In the genomic region with DNA sequence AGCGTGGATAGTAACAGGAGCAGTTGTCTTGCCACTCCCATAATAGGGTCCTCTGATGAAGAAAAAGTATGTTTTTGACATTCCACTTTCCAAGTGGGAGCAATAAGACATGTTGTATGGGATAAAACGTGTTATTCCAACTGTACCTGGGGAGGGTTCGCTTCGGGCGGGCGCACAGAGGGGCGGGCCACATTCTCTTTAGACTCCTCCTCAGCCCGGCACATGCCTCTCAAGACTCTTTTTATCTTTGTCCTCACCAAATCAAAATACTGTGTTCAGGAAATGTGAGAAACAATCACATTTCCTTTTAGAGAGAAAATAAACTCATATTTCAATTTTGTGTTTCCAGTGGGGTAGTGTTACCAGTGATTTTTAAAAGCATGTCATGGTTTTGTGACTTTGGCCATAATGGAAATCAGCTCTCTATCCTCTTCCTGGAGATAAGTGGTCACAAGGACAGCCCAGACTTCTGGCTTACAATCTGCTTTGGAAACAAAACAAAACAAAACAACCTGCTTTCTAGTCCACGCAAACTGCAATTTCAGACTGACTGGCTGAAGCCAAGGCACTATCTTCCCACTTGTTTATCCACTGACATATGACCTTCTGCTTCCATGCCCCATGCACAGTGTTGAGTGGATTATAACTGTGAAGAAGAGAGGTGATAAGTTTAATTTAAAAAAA, we compare ENCODE assay signal across 21 cellular contexts.
"Had no signal": no experiment of that assay in that cellular context is flagged by ENCODE, and none has a peak within 500 bp of the region (broad histone marks: within the 10 kb centered on the region; RNA-seq: fewer than 3 reads in every experiment).

No MANE protein-coding gene starts in this region.

- DNase-seq: activated CD4-positive, alpha-beta T cell treated with anti-CD3 and anti-CD28 coated beads for 1 hour; activated CD4-positive, alpha-beta T cell treated with anti-CD3 and anti-CD28 coated beads, Interleukin-2, amount 50 U/mL, for 4 hours; activated naive CD4-positive, alpha-beta T cell treated with anti-CD3 and anti-CD28 coated beads for 36 hours; activated naive CD8-positive, alpha-beta T cell treated with anti-CD3 and anti-CD28 coated beads, Interleukin-2, amount 50 U/mL, for 24 hours; activated T-cell treated with anti-CD3 and anti-CD28 coated beads for 4 hours; aorta; dorsolateral prefrontal cortex; islet precursor cell; mesenchymal stem cell; naive thymus-derived CD8-positive, alpha-beta T cell; stimulated activated CD4-positive, alpha-beta T cell treated with anti-CD3 and anti-CD28 coated beads, Interleukin-4, amount 100 ng/mL, for 4 hours; stimulated activated CD8-positive, alpha-beta memory T cell treated with anti-CD3 and anti-CD28 coated beads, Interleukin-4, amount 100 ng/mL, for 48 hours; stimulated activated naive CD4-positive, alpha-beta T cell treated with Interleukin-2 at 50 U/mL for 16 hours; substantia nigra; T1000 had no signal

- H3K9me3 Mint-ChIP-seq: activated naive CD4-positive, alpha-beta T cell treated with anti-CD3 and anti-CD28 coated beads for 36 hours; activated naive CD8-positive, alpha-beta T cell treated with anti-CD3 and anti-CD28 coated beads, Interleukin-2, amount 50 U/mL, for 24 hours; activated T-helper 17 cell treated with anti-CD3 and anti-CD28 coated beads, Interleukin-2, amount 50 U/mL, for 72 hours had no signal

- H3K9me3 ChIP-seq: neutrophil, tibial nerve had no signal

- H3K4me3 ChIP-seq: dorsolateral prefrontal cortex, hepatocyte, smooth muscle cell, tibial nerve had no signal

- H3K36me3 Mint-ChIP-seq: naive thymus-derived CD8-positive, alpha-beta T cell had no signal

- H3K4me1 Mint-ChIP-seq: activated naive CD8-positive, alpha-beta T cell treated with anti-CD3 and anti-CD28 coated beads, Interleukin-2, amount 50 U/mL, for 24 hours; activated T-helper 17 cell treated with anti-CD3 and anti-CD28 coated beads, Interleukin-2, amount 50 U/mL, for 72 hours; naive thymus-derived CD8-positive, alpha-beta T cell had no signal

- H3K27ac Mint-ChIP-seq: activated naive CD4-positive, alpha-beta T cell treated with anti-CD3 and anti-CD28 coated beads for 36 hours; activated naive CD8-positive, alpha-beta T cell treated with anti-CD3 and anti-CD28 coated beads, Interleukin-2, amount 50 U/mL, for 24 hours; activated T-helper 17 cell treated with anti-CD3 and anti-CD28 coated beads, Interleukin-2, amount 50 U/mL, for 72 hours had no signal

- H3K4me3 Mint-ChIP-seq: activated naive CD4-positive, alpha-beta T cell treated with anti-CD3 and anti-CD28 coated beads for 36 hours; activated naive CD8-positive, alpha-beta T cell treated with anti-CD3 and anti-CD28 coated beads, Interleukin-2, amount 50 U/mL, for 24 hours; activated T-helper 17 cell treated with anti-CD3 and anti-CD28 coated beads, Interleukin-2, amount 50 U/mL, for 72 hours; naive thymus-derived CD8-positive, alpha-beta T cell had no signal

- ATAC-seq: activated naive CD8-positive, alpha-beta T cell treated with anti-CD3 and anti-CD28 coated beads, Interleukin-2, amount 50 U/mL, for 24 hours; activated T-helper 17 cell treated with anti-CD3 and anti-CD28 coated beads, Interleukin-2, amount 50 U/mL, for 72 hours; esophagus mucosa; naive thymus-derived CD8-positive, alpha-beta T cell had no signal

- H3K4me1 ChIP-seq: tibial nerve had no signal

- H3K27ac ChIP-seq: dorsolateral prefrontal cortex, hepatocyte, neutrophil, tibial nerve had no signal

- H3K27me3 ChIP-seq: dorsolateral prefrontal cortex, tibial nerve had no signal
